36 cellular contexts compared by ENCODE assay signal in genomic region chr5:180628211-180628610, GRCh38. TPM values are rescaled to one million over a fixed set of nuclear protein-coding genes. Genes with fewer than 3 reads are reported as not detected.
"Had no signal": no experiment of that assay in that cellular context is flagged by ENCODE, and none has a peak within 500 bp of the region (broad histone marks: within the 10 kb centered on the region; RNA-seq: fewer than 3 reads in every experiment).

No MANE protein-coding gene starts in this region.

- H3K9me3 ChIP-seq: body of pancreas, breast epithelium had no signal

- DNase-seq: activated B cell treated with CpG ODN at 0.5 μM for 24 hours; activated CD4-positive, alpha-beta memory T cell treated with anti-CD3 and anti-CD28 coated beads, Interleukin-2, amount 10 ng/mL, durations not matched to agents 7 days and 5 days; activated CD4-positive, alpha-beta T cell treated with anti-CD3 and anti-CD28 coated beads for 4 hours; activated CD4-positive, alpha-beta T cell treated with anti-CD3 and anti-CD28 coated beads, Interleukin-2, amount 10 ng/mL, durations not matched to agents 24 days and 14 days; activated CD4-positive, alpha-beta T cell treated with anti-CD3 and anti-CD28 coated beads, Interleukin-2, amount 50 U/mL, for 48 hours; activated CD4-positive, CD25-positive, alpha-beta regulatory T cell treated with anti-CD3 and anti-CD28 coated beads, Interleukin-2, amount 50 U/mL, for 72 hours; activated CD8-positive, alpha-beta memory T cell treated with anti-CD3 and anti-CD28 coated beads for 24 hours; activated CD8-positive, alpha-beta memory T cell treated with anti-CD3 and anti-CD28 coated beads, Interleukin-2, amount 10 ng/mL, durations not matched to agents 7 days and 5 days; activated CD8-positive, alpha-beta memory T cell treated with anti-CD3 and anti-CD28 coated beads, Interleukin-2, amount 50 U/mL, for 48 hours; activated CD8-positive, alpha-beta T cell treated with anti-CD3 and anti-CD28 coated beads, Interleukin-2, amount 10 ng/mL, durations not matched to agents 7 days and 5 days; activated effector memory CD4-positive, alpha-beta T cell treated with Interleukin-2 at 50 U/mL for 16 hours; activated gamma-delta T cell; activated naive CD4-positive, alpha-beta T cell treated with anti-CD3 and anti-CD28 coated beads, Interleukin-2, amount 10 ng/mL, durations not matched to agents 7 days and 5 days; activated naive CD4-positive, alpha-beta T cell treated with Interleukin-2 at 50 U/mL for 16 hours; activated naive CD8-positive, alpha-beta T cell treated with anti-CD3 and anti-CD28 coated beads, Interleukin-2, amount 10 ng/mL, durations not matched to agents 7 days and 5 days; activated naive CD8-positive, alpha-beta T cell treated with anti-CD3 and anti-CD28 coated beads, Interleukin-2, amount 50 U/mL, for 24 hours; activated T-cell treated with anti-CD3 and anti-CD28 coated beads, Interleukin-2, amount 50 U/mL, for 24 hours; activated T-cell treated with anti-CD3 and anti-CD28 coated beads, Interleukin-2, amount 50 U/mL, for 48 hours; amygdala; anterior cingulate cortex; body of pancreas; brain microvascular endothelial cell; central memory CD4-positive, alpha-beta T cell; T-helper 1 cell; T-helper 2 cell; T-helper 9 cell; WERI-Rb-1 had no signal

- H3K4me3 Mint-ChIP-seq: activated B cell treated with CpG ODN at 0.5 μM for 24 hours; activated CD4-positive, alpha-beta memory T cell treated with anti-CD3 and anti-CD28 coated beads, Interleukin-2, amount 10 ng/mL, durations not matched to agents 7 days and 5 days; activated CD4-positive, alpha-beta T cell treated with anti-CD3 and anti-CD28 coated beads, Interleukin-2, amount 10 ng/mL, durations not matched to agents 24 days and 14 days; activated CD8-positive, alpha-beta memory T cell treated with anti-CD3 and anti-CD28 coated beads, Interleukin-2, amount 10 ng/mL, durations not matched to agents 7 days and 5 days; activated CD8-positive, alpha-beta T cell treated with anti-CD3 and anti-CD28 coated beads, Interleukin-2, amount 10 ng/mL, durations not matched to agents 7 days and 5 days; activated naive CD4-positive, alpha-beta T cell treated with anti-CD3 and anti-CD28 coated beads, Interleukin-2, amount 10 ng/mL, durations not matched to agents 7 days and 5 days; activated naive CD4-positive, alpha-beta T cell treated with anti-CD3 and anti-CD28 coated beads, Interleukin-2, amount 50 U/mL, for 24 hours; activated naive CD8-positive, alpha-beta T cell; activated naive CD8-positive, alpha-beta T cell treated with anti-CD3 and anti-CD28 coated beads, Interleukin-2, amount 10 ng/mL, durations not matched to agents 7 days and 5 days; activated naive CD8-positive, alpha-beta T cell treated with anti-CD3 and anti-CD28 coated beads, Interleukin-2, amount 50 U/mL, for 24 hours; activated T-cell treated with anti-CD3 and anti-CD28 coated beads, Interleukin-2, amount 50 U/mL, for 24 hours; T-helper 1 cell treated with Interleukin-12 subunit alpha and Interleukin-12 subunit beta and Interleukin-4 antibody, amounts not matched to agents 30 μg/mL and 1 μg/mL, for 36 hours; T-helper 2 cell treated with Interferon-gamma antibody and Interleukin-4, amounts not matched to agents 5 μg/mL and 100 μg/mL, for 36 hours had no signal

- H3K27me3 ChIP-seq: body of pancreas, brain microvascular endothelial cell, breast epithelium had no signal

- H3K4me3 ChIP-seq: body of pancreas, breast epithelium had no signal

- H3K27me3 Mint-ChIP-seq: activated B cell treated with CpG ODN at 0.5 μM for 24 hours; activated CD4-positive, alpha-beta memory T cell treated with anti-CD3 and anti-CD28 coated beads, Interleukin-2, amount 10 ng/mL, durations not matched to agents 7 days and 5 days; activated CD4-positive, alpha-beta T cell treated with anti-CD3 and anti-CD28 coated beads, Interleukin-2, amount 10 ng/mL, durations not matched to agents 24 days and 14 days; activated CD8-positive, alpha-beta memory T cell treated with anti-CD3 and anti-CD28 coated beads, Interleukin-2, amount 10 ng/mL, durations not matched to agents 7 days and 5 days; activated naive CD4-positive, alpha-beta T cell treated with anti-CD3 and anti-CD28 coated beads, Interleukin-2, amount 10 ng/mL, durations not matched to agents 7 days and 5 days; activated naive CD4-positive, alpha-beta T cell treated with anti-CD3 and anti-CD28 coated beads, Interleukin-2, amount 50 U/mL, for 24 hours; activated naive CD8-positive, alpha-beta T cell; activated naive CD8-positive, alpha-beta T cell treated with anti-CD3 and anti-CD28 coated beads, Interleukin-2, amount 10 ng/mL, durations not matched to agents 7 days and 5 days; activated naive CD8-positive, alpha-beta T cell treated with anti-CD3 and anti-CD28 coated beads, Interleukin-2, amount 50 U/mL, for 24 hours; activated T-cell treated with anti-CD3 and anti-CD28 coated beads, Interleukin-2, amount 50 U/mL, for 24 hours had no signal

- H3K4me1 ChIP-seq: body of pancreas, breast epithelium had no signal

- H3K36me3 Mint-ChIP-seq: activated CD8-positive, alpha-beta memory T cell treated with anti-CD3 and anti-CD28 coated beads, Interleukin-2, amount 10 ng/mL, durations not matched to agents 7 days and 5 days; activated naive CD4-positive, alpha-beta T cell treated with anti-CD3 and anti-CD28 coated beads, Interleukin-2, amount 10 ng/mL, durations not matched to agents 7 days and 5 days; activated naive CD4-positive, alpha-beta T cell treated with anti-CD3 and anti-CD28 coated beads, Interleukin-2, amount 50 U/mL, for 24 hours; activated naive CD8-positive, alpha-beta T cell; activated naive CD8-positive, alpha-beta T cell treated with anti-CD3 and anti-CD28 coated beads, Interleukin-2, amount 10 ng/mL, durations not matched to agents 7 days and 5 days had no signal

- H3K9me3 Mint-ChIP-seq: activated B cell treated with CpG ODN at 0.5 μM for 24 hours; activated CD4-positive, alpha-beta memory T cell treated with anti-CD3 and anti-CD28 coated beads, Interleukin-2, amount 10 ng/mL, durations not matched to agents 7 days and 5 days; activated CD4-positive, alpha-beta T cell treated with anti-CD3 and anti-CD28 coated beads, Interleukin-2, amount 10 ng/mL, durations not matched to agents 24 days and 14 days; activated naive CD4-positive, alpha-beta T cell treated with anti-CD3 and anti-CD28 coated beads, Interleukin-2, amount 10 ng/mL, durations not matched to agents 7 days and 5 days; activated naive CD4-positive, alpha-beta T cell treated with anti-CD3 and anti-CD28 coated beads, Interleukin-2, amount 50 U/mL, for 24 hours; activated naive CD8-positive, alpha-beta T cell treated with anti-CD3 and anti-CD28 coated beads, Interleukin-2, amount 10 ng/mL, durations not matched to agents 7 days and 5 days; activated naive CD8-positive, alpha-beta T cell treated with anti-CD3 and anti-CD28 coated beads, Interleukin-2, amount 50 U/mL, for 24 hours; activated T-cell treated with anti-CD3 and anti-CD28 coated beads, Interleukin-2, amount 50 U/mL, for 24 hours; activated T-helper 2 cell treated with anti-CD3 and anti-CD28 coated beads, Interferon-gamma antibody, Interleukin-2, Interleukin-4, amounts not matched to agents 10 μg/mL and 5 μg/mL and 100 μg/mL, durations not matched to agents 14 hours and 24 hours and 36 hours; T-helper 1 cell treated with Interleukin-12 subunit alpha and Interleukin-12 subunit beta and Interleukin-4 antibody, amounts not matched to agents 30 μg/mL and 1 μg/mL, for 36 hours; T-helper 2 cell treated with Interferon-gamma antibody and Interleukin-4, amounts not matched to agents 5 μg/mL and 100 μg/mL, for 36 hours had no signal

- H3K27ac ChIP-seq: body of pancreas, brain microvascular endothelial cell, breast epithelium, WERI-Rb-1 had no signal

- H3K27ac Mint-ChIP-seq: activated B cell treated with CpG ODN at 0.5 μM for 24 hours; activated CD4-positive, alpha-beta memory T cell treated with anti-CD3 and anti-CD28 coated beads, Interleukin-2, amount 10 ng/mL, durations not matched to agents 7 days and 5 days; activated CD4-positive, alpha-beta T cell treated with anti-CD3 and anti-CD28 coated beads, Interleukin-2, amount 10 ng/mL, durations not matched to agents 24 days and 14 days; activated CD8-positive, alpha-beta memory T cell treated with anti-CD3 and anti-CD28 coated beads, Interleukin-2, amount 10 ng/mL, durations not matched to agents 7 days and 5 days; activated CD8-positive, alpha-beta T cell treated with anti-CD3 and anti-CD28 coated beads, Interleukin-2, amount 10 ng/mL, durations not matched to agents 7 days and 5 days; activated naive CD4-positive, alpha-beta T cell treated with anti-CD3 and anti-CD28 coated beads, Interleukin-2, amount 10 ng/mL, durations not matched to agents 7 days and 5 days; activated naive CD4-positive, alpha-beta T cell treated with anti-CD3 and anti-CD28 coated beads, Interleukin-2, amount 50 U/mL, for 24 hours; activated naive CD8-positive, alpha-beta T cell; activated naive CD8-positive, alpha-beta T cell treated with anti-CD3 and anti-CD28 coated beads, Interleukin-2, amount 10 ng/mL, durations not matched to agents 7 days and 5 days; activated naive CD8-positive, alpha-beta T cell treated with anti-CD3 and anti-CD28 coated beads, Interleukin-2, amount 50 U/mL, for 24 hours; activated T-cell treated with anti-CD3 and anti-CD28 coated beads, Interleukin-2, amount 50 U/mL, for 24 hours; activated T-helper 2 cell treated with anti-CD3 and anti-CD28 coated beads, Interferon-gamma antibody, Interleukin-2, Interleukin-4, amounts not matched to agents 10 μg/mL and 5 μg/mL and 100 μg/mL, durations not matched to agents 14 hours and 24 hours and 36 hours; T-helper 1 cell treated with Interleukin-12 subunit alpha and Interleukin-12 subunit beta and Interleukin-4 antibody, amounts not matched to agents 30 μg/mL and 1 μg/mL, for 36 hours; T-helper 2 cell treated with Interferon-gamma antibody and Interleukin-4, amounts not matched to agents 5 μg/mL and 100 μg/mL, for 36 hours had no signal

- H3K36me3 ChIP-seq: brain microvascular endothelial cell, breast epithelium, WERI-Rb-1 had no signal

- H3K4me1 Mint-ChIP-seq: activated B cell treated with CpG ODN at 0.5 μM for 24 hours had no signal

- ATAC-seq: activated CD8-positive, alpha-beta memory T cell treated with anti-CD3 and anti-CD28 coated beads, Interleukin-2, amount 10 ng/mL, durations not matched to agents 7 days and 5 days; activated CD8-positive, alpha-beta T cell treated with anti-CD3 and anti-CD28 coated beads, Interleukin-2, amount 10 ng/mL, durations not matched to agents 7 days and 5 days; activated naive CD8-positive, alpha-beta T cell treated with anti-CD3 and anti-CD28 coated beads, Interleukin-2, amount 50 U/mL, for 24 hours; body of pancreas had no signal

RNA-seq across cellular contexts. Expression of gene FLT4, which starts 21.2 kb away (rescaled TPM):
- total RNA-seq: activated B cell treated with CpG ODN at 0.5 μM for 24 hours had no signal

RNA-seq across cellular contexts. Expression of gene SCGB3A1, which starts 36.9 kb away (rescaled TPM):
- total RNA-seq: activated B cell treated with CpG ODN at 0.5 μM for 24 hours; activated CD4-positive, alpha-beta memory T cell treated with anti-CD3 and anti-CD28 coated beads, Interleukin-2, amount 10 ng/mL, durations not matched to agents 7 days and 5 days; activated CD4-positive, alpha-beta T cell treated with anti-CD3 and anti-CD28 coated beads, Interleukin-2, amount 10 ng/mL, durations not matched to agents 24 days and 14 days; activated CD8-positive, alpha-beta memory T cell treated with anti-CD3 and anti-CD28 coated beads, Interleukin-2, amount 10 ng/mL, durations not matched to agents 7 days and 5 days; activated CD8-positive, alpha-beta T cell treated with anti-CD3 and anti-CD28 coated beads, Interleukin-2, amount 10 ng/mL, durations not matched to agents 7 days and 5 days; activated T-helper 2 cell treated with anti-CD3 and anti-CD28 coated beads, Interferon-gamma antibody, Interleukin-2, Interleukin-4, amounts not matched to agents 10 μg/mL and 5 μg/mL and 100 μg/mL, durations not matched to agents 14 hours and 24 hours and 36 hours; astrocyte; body of pancreas; cardiac septum; cerebellum had no signal
